Comparison of ENCODE assay signal across 8 cellular contexts in genomic region chr19:13861714-13862531, GRCh38. TPM values are rescaled to one million over a fixed set of nuclear protein-coding genes. Genes with fewer than 3 reads are reported as not detected.
DNase-seq lines count a peak whose midpoint lies in the region; ATAC-seq and TF ChIP-seq lines count a peak whose summit lies in the region.

No MANE protein-coding gene starts in this region.

- peak; percentile 77 for ATAC-seq in GM19023 (IDR thresholded peaks at IDR 0.05; ENCODE audit: unreplicated experiment)
- peak; percentile 62 for ATAC-seq in HG03342 (IDR thresholded peaks at IDR 0.05; ENCODE audit: unreplicated experiment)
- ATAC-seq in lung (ENCODE audit: insufficient read depth, low FRiP score): peak; percentile 93

- 0 to 1% methylated on average over 23 to 27 of the region's 27 CpGs for WGBS in lung, 2 donors

- peaks cover 2 to 5% of the 10 kb centered on the region in 2 donors for H3K4me1 ChIP-seq in lung (ENCODE audit: control insufficient read depth in 2 of 2, insufficient read depth in 2 of 2, low read length in 2 of 2)

- H3K27ac ChIP-seq in lung (ENCODE audit: low read depth in 1 of 2, low read length in 1 of 2): peak overlapping the region; percentile 89 to 98

- peak overlapping the region; percentile 22 for H3K4me3 ChIP-seq in lung

- no peaks in the 10 kb centered on the region for H3K27me3 ChIP-seq in lung (ENCODE audit: control insufficient read depth, insufficient read depth)

- H3K36me3 ChIP-seq in lung (ENCODE audit: control insufficient read depth in 2 of 2, insufficient read depth in 2 of 2, low read length in 2 of 2): no peaks in the 10 kb centered on the region

- no peaks in the 10 kb centered on the region for H3K9me3 ChIP-seq in lung (ENCODE audit: control insufficient read depth in 2 of 2, insufficient read depth in 1 of 2, low read length in 1 of 2)

- DNase-seq in AG20443 (ENCODE audit: low spot score): peak; percentile 93
- DNase-seq in NCI-H524 treated with DMSO at 0.1 percent for 48 hours (lab: John Stamatoyannopoulos, UW): peak; percentile 37
- peak; percentile 93 to 94 for DNase-seq in activated CD4-positive, alpha-beta T cell treated with anti-CD3 and anti-CD28 coated beads, Interleukin-2, amount 50 U/mL, for 48 hours
- DNase-seq in ecto neural progenitor cell (ENCODE audit: low spot score): peak; percentile 94
- peak; percentile 93 for DNase-seq in lung (ENCODE audit: low spot score)
- peak; percentile 79 to 87 (median 81) for DNase-seq in stimulated activated CD4-positive, alpha-beta T cell treated with anti-CD3 and anti-CD28 coated beads, TNF-alpha, amount 100 ng/mL, for 24 hours (ENCODE audit: low read depth in 3 of 3)

- peak; percentile 97 for TF ChIP-seq CTCF in lung (IDR thresholded peaks at IDR 0.05; ENCODE audit: control extremely low read depth, extremely low read depth)

RNA-seq across cellular contexts. Expression of gene NANOS3, which starts 15.0 kb away (rescaled TPM):
- total RNA-seq in lung: 1 to 10 TPM in 1 of 2 donors, not detected in 1; 1.5 TPM
- under 1 TPM; 0.81 to 0.82 TPM for polyA plus RNA-seq in lung

RNA-seq across cellular contexts. Expression of gene BRME1, which starts 44.0 kb away (rescaled TPM):
- total RNA-seq in lung: 1 to 10 TPM; 2.9 to 3.0 TPM
- polyA plus RNA-seq in lung: 1 to 10 TPM; 1.3 to 3.2 TPM

RNA-seq across cellular contexts. Expression of gene CC2D1A, which starts 44.1 kb away (rescaled TPM):
- 10 to 100 TPM; 19.9 to 39.5 TPM for total RNA-seq in lung
- polyA plus RNA-seq in lung: 10 to 100 TPM; 19.3 to 38.9 TPM

Comparison
In these comparisons a context has a peak if more than half of its experiments do, and no peak if none do; other contexts are left out.
1. Peak in every context shown above with its lines: DNase-seq, ATAC-seq, H3K4me3 ChIP-seq and H3K27ac ChIP-seq.
2. DNase-seq: peak in every context shown above with its lines; median percentile 94 in ecto neural progenitor cell; 94 in activated CD4-positive, alpha-beta T cell treated with anti-CD3 and anti-CD28 coated beads, Interleukin-2, amount 50 U/mL, for 48 hours; 93 in AG20443; 93 in lung; 81 in stimulated activated CD4-positive, alpha-beta T cell treated with anti-CD3 and anti-CD28 coated beads, TNF-alpha, amount 100 ng/mL, for 24 hours; 37 in NCI-H524 treated with DMSO at 0.1 percent for 48 hours.